In the genomic region with DNA sequence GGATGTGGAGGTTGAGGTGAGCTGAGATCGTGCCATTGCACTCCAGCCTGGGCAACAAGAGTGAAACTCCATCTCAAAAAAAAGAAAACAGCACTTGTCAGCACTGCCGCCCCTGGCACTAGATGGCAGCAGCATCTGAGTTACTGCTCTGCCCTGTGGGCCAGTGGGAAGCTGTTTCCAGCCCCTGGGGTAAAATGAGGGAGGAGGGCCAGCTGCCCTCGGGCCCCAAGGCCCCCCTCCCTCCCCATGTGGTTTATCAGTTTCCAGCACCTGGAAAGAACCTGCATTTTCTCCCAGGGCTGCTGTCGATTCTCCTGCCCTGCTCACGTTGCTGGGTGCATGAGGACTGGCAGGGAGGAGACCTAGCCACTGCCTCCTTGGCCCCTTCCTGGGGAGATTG, we compare ENCODE assay signal across 9 cellular contexts. TPM values are rescaled to one million over a fixed set of nuclear protein-coding genes. Genes with fewer than 3 reads are reported as not detected.
DNase-seq lines count a peak whose midpoint lies in the region; ATAC-seq, FAIRE-seq and TF ChIP-seq lines count a peak whose summit lies in the region.
"Had no signal": no experiment of that assay in that cellular context is flagged by ENCODE, and none has a peak within 500 bp of the region (broad histone marks: within the 10 kb centered on the region; RNA-seq: fewer than 3 reads in every experiment).

No MANE protein-coding gene starts in this region.

- WGBS in heart left ventricle, 4 donors: 37 to 63% (median 52%) methylated on average over 5 of the region's 5 CpGs

- CTCF ChIA-PET in BJ (lab: Yijun Ruan, JAX): interaction anchor here (0.6 to 2.5 kb wide), 21 partner anchors 9 to 138 kb away, joined by 3 to 22 read pairs (median 4); a partner anchor contains a TSS

- FAIRE-seq in H54 (lab: Jason Lieb, UNC): no peak

- TF ChIP-seq CTCF in BJ (IDR thresholded peaks at IDR 0.05; ENCODE audit: insufficient read depth, low read depth, low read length) (peak; percentile 54), VCaP (conservative IDR thresholded peaks at IDR 0.05) (peak; percentile 79), heart left ventricle (IDR thresholded peaks at IDR 0.05) (peak in 10 of 12 donors; percentile 22 to 49 (median 36)), upper lobe of right lung (IDR thresholded peaks at IDR 0.05) (peak; percentile 17)

- H3K9me3 ChIP-seq in heart left ventricle: no peaks in the 10 kb centered on the region
- H3K9me3 ChIP-seq in upper lobe of right lung: no peaks in the 10 kb centered on the region

- H3K36me3 ChIP-seq in BJ (ENCODE audit: control insufficient read depth, insufficient read depth, low read length): peaks cover 41% of the 10 kb centered on the region
- peaks cover 2 to 98% (median 90%) of the 10 kb centered on the region in 9 donors for H3K36me3 ChIP-seq in heart left ventricle
- peaks cover 87% of the 10 kb centered on the region for H3K36me3 ChIP-seq in upper lobe of right lung

- no peak overlapping the region for H3K4me3 ChIP-seq in BJ (ENCODE audit: low read depth, low read length)
- H3K4me3 ChIP-seq in heart left ventricle: no peak overlapping the region
- no peak overlapping the region for H3K4me3 ChIP-seq in upper lobe of right lung

- peaks cover 0 to 3% (median 0%) of the 10 kb centered on the region in 12 donors for H3K4me1 ChIP-seq in heart left ventricle
- H3K4me1 ChIP-seq in upper lobe of right lung: no peaks in the 10 kb centered on the region

- no peak for TF ChIP-seq POLR2A in H54 (IDR thresholded peaks at IDR 0.05; ENCODE audit: low read depth, low read length)
- no peak for TF ChIP-seq POLR2A in heart left ventricle (IDR thresholded peaks at IDR 0.05)

- intact Hi-C loops in heart left ventricle (cut with DNase I) (loop anchor here in 5 of 10 donors (2.0 to 10.0 kb wide), 5 partner anchors 49 to 99 kb away; no protein-coding TSS in a partner anchor), upper lobe of right lung (cut with DNase I) (no loop called here)

- H3K27ac ChIP-seq in VCaP: no peak overlapping the region
- no peak overlapping the region for H3K27ac ChIP-seq in heart left ventricle
- no peak overlapping the region for H3K27ac ChIP-seq in upper lobe of right lung
- H3K27ac ChIP-seq: HL-60 had no signal

- ATAC-seq in heart left ventricle: peak in 3 of 4 donors; percentile 25 to 54 (median 48)
- peak; percentile 45 for ATAC-seq in upper lobe of right lung
- no peak for ATAC-seq in HG03159 (IDR thresholded peaks at IDR 0.05; ENCODE audit: unreplicated experiment)
- no peak for ATAC-seq in GM18909 (IDR thresholded peaks at IDR 0.05; ENCODE audit: poor library complexity, unreplicated experiment)

- POLR2A ChIA-PET in BJ (lab: Charles Lee): interaction anchor here (0.8 kb wide), 1 partner anchor 18 kb away, joined by 4 read pairs; a partner anchor contains a TSS

- H3K27me3 ChIP-seq in BJ (ENCODE audit: control insufficient read depth, insufficient read depth, low read length) (no peaks in the 10 kb centered on the region), heart left ventricle (no peaks in the 10 kb centered on the region), upper lobe of right lung (no peaks in the 10 kb centered on the region)

- DNase-seq in BJ (ENCODE audit: low read depth): no peak
- peak; percentile 62 for DNase-seq in H54 (ENCODE audit: insufficient read length, low spot score)
- no peak for DNase-seq in heart left ventricle
- no peak for DNase-seq in upper lobe of right lung
- no peak for DNase-seq in NCI-H187 (lab: John Stamatoyannopoulos, UW)

RNA-seq across cellular contexts. Expression of a gene that starts 13.2 kb away (rescaled TPM):
- 0.26 and 0.49 TPM in 2 replicates for polyA plus RNA-seq in BJ (2011; rRNA removed)
- 0.10 and 0.28 TPM in 2 replicates for polyA minus RNA-seq in BJ (2011; rRNA and poly(A)+ RNA removed)
- total RNA-seq in heart left ventricle: 1 to 10 TPM; 1.1 to 4.0 (median 2.8) TPM
- 1 to 10 TPM in 1 of 2 donors, under 1 TPM in 1; 0.61 to 2.1 TPM for polyA plus RNA-seq in heart left ventricle
- 0.75 TPM for total RNA-seq in upper lobe of right lung

RNA-seq across cellular contexts. Expression of a gene that starts 17.8 kb away (rescaled TPM):
- polyA plus RNA-seq in BJ (2011; rRNA removed) (36.0 and 47.7 TPM in 2 replicates), heart left ventricle (10 to 100 TPM; 46.7 to 51.7 TPM)
- 32.0 and 48.1 TPM in 2 replicates for polyA minus RNA-seq in BJ (2011; rRNA and poly(A)+ RNA removed)
- total RNA-seq in heart left ventricle (10 to 100 TPM; 22.9 to 45.8 (median 34.5) TPM), upper lobe of right lung (41.7 TPM)

Comparison
In these comparisons a context has a peak if more than half of its experiments do, and no peak if none do; other contexts are left out.
1. CTCF ChIP-seq: peak in every context shown above with its lines; median percentile 79 in VCaP; 54 in BJ; 36 in heart left ventricle; 17 in upper lobe of right lung.
2. ATAC-seq: peak in heart left ventricle (3 of 4) and upper lobe of right lung (single experiment); none in HG03159 (single experiment) and GM18909 (single experiment).